Comparison of ENCODE assay signal across 8 cellular contexts in the genomic region with DNA sequence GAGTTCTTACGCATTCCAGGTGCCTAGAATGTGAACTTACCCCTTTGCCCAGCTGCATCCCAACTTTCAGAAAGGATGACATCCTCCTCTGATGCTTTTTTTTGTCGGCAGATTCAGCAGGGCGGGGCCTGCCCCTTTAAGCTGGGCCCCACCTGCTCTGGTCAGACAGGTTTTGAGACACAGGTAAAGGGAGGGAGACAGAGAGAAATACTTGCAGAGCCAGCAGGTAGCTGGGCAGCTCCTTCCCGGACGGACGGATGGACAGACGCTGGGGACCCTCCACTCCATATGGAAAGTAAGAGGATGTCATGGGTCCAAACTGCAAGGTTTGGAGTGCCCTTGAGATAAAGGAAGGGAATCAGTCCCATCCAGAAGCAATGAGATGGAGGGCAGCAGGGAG. TPM values are rescaled to one million over a fixed set of nuclear protein-coding genes. Genes with fewer than 3 reads are reported as not detected.
A peak's percentile ranks its signal among the peaks of the same experiment; 100 is the strongest.
DNase-seq lines count a peak whose midpoint lies in the region; ATAC-seq and TF ChIP-seq lines count a peak whose summit lies in the region.

A gene with protein sequence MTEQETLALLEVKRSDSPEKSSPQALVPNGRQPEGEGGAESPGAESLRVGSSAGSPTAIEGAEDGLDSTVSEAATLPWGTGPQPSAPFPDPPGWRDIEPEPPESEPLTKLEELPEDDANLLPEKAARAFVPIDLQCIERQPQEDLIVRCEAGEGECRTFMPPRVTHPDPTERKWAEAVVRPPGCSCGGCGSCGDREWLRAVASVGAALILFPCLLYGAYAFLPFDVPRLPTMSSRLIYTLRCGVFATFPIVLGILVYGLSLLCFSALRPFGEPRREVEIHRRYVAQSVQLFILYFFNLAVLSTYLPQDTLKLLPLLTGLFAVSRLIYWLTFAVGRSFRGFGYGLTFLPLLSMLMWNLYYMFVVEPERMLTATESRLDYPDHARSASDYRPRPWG (plus strand): TSS at position 214 of the 400 bp plus-strand sequence. CDS start 902 bp downstream, outside the sequence.

- in situ Hi-C loops in brain microvascular endothelial cell (cut with HindIII; ENCODE audit: low pct_ligation_motif_present, low sequenced_read_pairs), result no loop called here

- peak within 1 kb of the TSS; percentile 96 for H3K4me3 Mint-ChIP-seq in stimulated activated naive CD8-positive, alpha-beta T cell treated with anti-CD3 and anti-CD28 coated beads, Interleukin-15, Interleukin-2, amounts not matched to agents 100 ng/mL and 50 ng/mL, for 24 hours

- peak within 1 kb of the TSS; percentile 98 for H3K27ac Mint-ChIP-seq in stimulated activated naive CD8-positive, alpha-beta T cell treated with anti-CD3 and anti-CD28 coated beads, Interleukin-15, Interleukin-2, amounts not matched to agents 100 ng/mL and 50 ng/mL, for 24 hours

- H3K4me1 Mint-ChIP-seq in stimulated activated naive CD8-positive, alpha-beta T cell treated with anti-CD3 and anti-CD28 coated beads, Interleukin-15, Interleukin-2, amounts not matched to agents 100 ng/mL and 50 ng/mL, for 24 hours (ENCODE audit: low read depth), result peaks cover 46% of the 10 kb centered on the region

- intact Hi-C loops in aorta (cut with DNase I), result no loop called here

- H3K9me3 ChIP-seq in mesodermal cell (ENCODE audit: control insufficient read depth, low read length) (no peaks in the 10 kb centered on the region), aorta (ENCODE audit: control insufficient read depth, low read length) (no peaks in the 10 kb centered on the region)

- peak within 1 kb of the TSS; percentile 88 for H3K4me3 ChIP-seq in brain microvascular endothelial cell (ENCODE audit: low read depth, low read length)
- H3K4me3 ChIP-seq in mesodermal cell (ENCODE audit: extremely low read depth, insufficient read depth, low read length, poor library complexity, severe bottlenecking), result peak within 1 kb of the TSS; percentile 96
- H3K4me3 ChIP-seq in aorta (ENCODE audit: low read length in 2 of 2), result peak within 1 kb of the TSS; percentile 68 to 70

- peaks cover 5% of the 10 kb centered on the region for H3K36me3 ChIP-seq in brain microvascular endothelial cell (replicated peaks)
- H3K36me3 ChIP-seq in mesodermal cell (ENCODE audit: control insufficient read depth, insufficient read depth, low read length), result peaks cover 25% of the 10 kb centered on the region
- no peaks in the 10 kb centered on the region for H3K36me3 ChIP-seq in aorta (ENCODE audit: control insufficient read depth in 1 of 2, insufficient read depth in 2 of 2, low read length in 1 of 2)

- peak within 1 kb of the TSS; percentile 97 for H3K27ac ChIP-seq in brain microvascular endothelial cell
- no peak within 1 kb of the TSS for H3K27ac ChIP-seq in mesodermal cell (ENCODE audit: low read depth, low read length, severe bottlenecking)
- peak within 1 kb of the TSS in 1 of 2 donors; percentile 34 for H3K27ac ChIP-seq in aorta (ENCODE audit: low read depth in 1 of 2, low read length in 2 of 2)

- no peaks in the 10 kb centered on the region for H3K27me3 Mint-ChIP-seq in stimulated activated naive CD8-positive, alpha-beta T cell treated with anti-CD3 and anti-CD28 coated beads, Interleukin-15, Interleukin-2, amounts not matched to agents 100 ng/mL and 50 ng/mL, for 24 hours

- H3K27me3 ChIP-seq in brain microvascular endothelial cell (replicated peaks) (no peaks in the 10 kb centered on the region), aorta (ENCODE audit: control insufficient read depth in 1 of 2, insufficient read depth in 2 of 2, low read length in 1 of 2) (no peaks in the 10 kb centered on the region)

- peaks cover 37% of the 10 kb centered on the region for H3K36me3 Mint-ChIP-seq in stimulated activated naive CD8-positive, alpha-beta T cell treated with anti-CD3 and anti-CD28 coated beads, Interleukin-15, Interleukin-2, amounts not matched to agents 100 ng/mL and 50 ng/mL, for 24 hours (ENCODE audit: low read depth)

- WGBS in mesodermal cell (ENCODE audit: insufficient coverage in 2 of 2), 2 experiments, result 97 to 98% methylated on average over 7 of the region's 7 CpGs
- 85 to 91% methylated on average over 7 of the region's 7 CpGs for WGBS in aorta, 2 donors

- no peaks in the 10 kb centered on the region for H3K9me3 Mint-ChIP-seq in stimulated activated naive CD8-positive, alpha-beta T cell treated with anti-CD3 and anti-CD28 coated beads, Interleukin-15, Interleukin-2, amounts not matched to agents 100 ng/mL and 50 ng/mL, for 24 hours

- H3K4me1 ChIP-seq in mesodermal cell (ENCODE audit: control insufficient read depth, insufficient read depth, low read length, poor library complexity, severe bottlenecking) (peaks cover 15% of the 10 kb centered on the region), aorta (ENCODE audit: control insufficient read depth in 1 of 2, insufficient read depth in 2 of 2, low read length in 2 of 2) (peaks cover 0 to 8% of the 10 kb centered on the region in 2 donors)

- DNase-seq in stimulated activated naive CD8-positive, alpha-beta T cell treated with anti-CD3 and anti-CD28 coated beads, Interleukin-15, Interleukin-2, amounts not matched to agents 100 U/mL and 50 U/mL, for 24 hours, result no peak
- no peak for DNase-seq in brain microvascular endothelial cell
- no peak for DNase-seq in aorta
- DNase-seq in stimulated activated CD4-positive, alpha-beta T cell treated with anti-CD3 and anti-CD28 coated beads, Interleukin-15, amount 100 ng/mL, for 24 hours, result no peak

- ATAC-seq in stimulated activated naive CD8-positive, alpha-beta T cell treated with anti-CD3 and anti-CD28 coated beads, Interleukin-15, Interleukin-2, amounts not matched to agents 100 U/mL and 50 U/mL, for 24 hours, result no peak
- no peak for ATAC-seq in aorta (ENCODE audit: low FRiP score)
- ATAC-seq in GM19351 (IDR thresholded peaks at IDR 0.05; ENCODE audit: unreplicated experiment), result no peak
- no peak for ATAC-seq in GM19455 (IDR thresholded peaks at IDR 0.05; ENCODE audit: unreplicated experiment)

- TF ChIP-seq CTCF in brain microvascular endothelial cell (IDR thresholded peaks at IDR 0.05; ENCODE audit: low read depth, low read length, missing control alignments), result no peak

RNA-seq across cellular contexts. Expression of the gene that starts here (rescaled TPM):
- polyA plus RNA-seq in mesodermal cell (2013, experiment 1 of 2), result 2.3 TPM
- polyA plus RNA-seq in mesodermal cell (2013, experiment 2 of 2), result 2.3 TPM
- 1 to 10 TPM; 1.2 to 2.6 TPM for total RNA-seq in aorta
- polyA plus RNA-seq in aorta, result 1 to 10 TPM; 1.4 to 2.1 TPM
